ENCODE assay signal across 8 cellular contexts in the genomic region with DNA sequence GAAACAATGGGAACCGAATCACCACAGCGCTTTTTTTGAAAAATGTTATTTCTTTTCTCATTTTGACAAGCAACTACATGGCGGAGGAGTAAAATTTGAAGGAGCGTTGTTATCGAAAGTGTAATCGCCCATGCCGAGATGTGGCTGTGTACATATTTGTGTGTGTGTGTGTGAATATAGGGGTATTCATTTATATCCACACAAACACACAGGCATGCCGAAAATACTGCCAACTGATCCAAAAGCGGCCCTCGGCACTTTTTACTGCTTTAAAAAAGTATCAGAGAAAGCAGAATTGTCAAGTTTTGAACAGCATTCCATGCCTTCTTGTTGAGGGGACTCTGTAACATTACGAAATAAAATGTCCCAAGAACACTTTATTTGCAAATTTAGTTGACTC. TPM values are rescaled to one million over a fixed set of nuclear protein-coding genes. Genes with fewer than 3 reads are reported as not detected.
DNase-seq lines count a peak whose midpoint lies in the region; ATAC-seq, FAIRE-seq and TF ChIP-seq lines count a peak whose summit lies in the region.

No MANE protein-coding gene starts in this region.

- 2% methylated on average over 10 of the region's 11 CpGs; no CpG with 5 or more reads in 1 of the 2 experiments for WGBS in H1 (ENCODE audit: extremely low coverage in 1 of 2, insufficient coverage in 1 of 2, insufficient read length in 1 of 2, insufficient replicate concordance in 2 of 2, low coverage in 1 of 2, low lambda C conversion rate in 2 of 2, missing lambda C conversion rate in 1 of 2), 2 experiments

- H2BK15ac ChIP-seq in H1 (ENCODE audit: low read length) = no peak overlapping the region

- H2AFZ ChIP-seq in H1 (ENCODE audit: low read length) (no peak overlapping the region), neural cell (ENCODE audit: low read depth, low read length) (no peak overlapping the region)

- H3K4me3 ChIP-seq in MG63 (peak overlapping the region; percentile 35), H1 (ENCODE audit: extremely low read depth in 1 of 4, insufficient read depth in 2 of 4, low read depth in 3 of 4, low read length in 4 of 4) (peak overlapping the region; percentile 83 to 95 (median 90)), neural cell (ENCODE audit: low read length) (peak overlapping the region; percentile 75)

- H2BK20ac ChIP-seq in H1 (ENCODE audit: low read length) = no peak overlapping the region

- no peak overlapping the region for H2BK12ac ChIP-seq in H1 (ENCODE audit: low read depth, low read length)

- H3K27me3 ChIP-seq in MG63 (peaks cover 45% of the 10 kb centered on the region), H1 (replicated peaks in 1 of 4; ENCODE audit: control insufficient read depth in 3 of 4, extremely low read depth in 1 of 4, insufficient read depth in 3 of 4, low read length in 3 of 4) (no peaks in the 10 kb centered on the region), neural cell (ENCODE audit: insufficient read depth, low read depth, low read length) (no peaks in the 10 kb centered on the region)

- no peaks in the 10 kb centered on the region for H3K9me3 ChIP-seq in MG63
- H3K9me3 ChIP-seq in H1 (ENCODE audit: insufficient read depth in 2 of 2, low read depth in 1 of 2, low read length in 1 of 2) = no peaks in the 10 kb centered on the region
- no peaks in the 10 kb centered on the region for H3K9me3 ChIP-seq in neural cell (ENCODE audit: low read length)

- peaks cover 28% of the 10 kb centered on the region for H3K4me1 Mint-ChIP-seq in CD14-positive monocyte

- no peak overlapping the region for H2AK5ac ChIP-seq in H1 (ENCODE audit: low read depth, low read length)

- H3K36me3 ChIP-seq in MG63 = no peaks in the 10 kb centered on the region
- peaks cover 0 to 8% (median 1%) of the 10 kb centered on the region in 4 experiments; a peak in 1 of 8 replicates for H3K36me3 ChIP-seq in H1 (ENCODE audit: control insufficient read depth in 2 of 4, insufficient read depth in 4 of 4, low read length in 3 of 4)
- no peaks in the 10 kb centered on the region for H3K36me3 ChIP-seq in neural cell (ENCODE audit: insufficient read depth, low read length)

- peak overlapping the region; percentile 54 for H3K14ac ChIP-seq in H1 (ENCODE audit: insufficient read length)

- FAIRE-seq in H1 (lab: Jason Lieb, UNC) (no peak), frontal cortex (lab: Jason Lieb, UNC) (no peak)

- no peak overlapping the region for H3K4ac ChIP-seq in H1 (replicated peaks; ENCODE audit: insufficient read length, low read depth, low read length)

- peaks cover 5% of the 10 kb centered on the region for H3F3A ChIP-seq in neural cell (ENCODE audit: insufficient read depth, low read length, poor library complexity, severe bottlenecking)

- peak overlapping the region; percentile 11 for H2BK120ac ChIP-seq in H1 (replicated peaks; ENCODE audit: low read depth, low read length)

- no peak for TF ChIP-seq CTCF in CD14-positive monocyte (IDR thresholded peaks at IDR 0.05)
- TF ChIP-seq CTCF in H1 (IDR thresholded peaks at IDR 0.05; ENCODE audit: control extremely low read depth in 1 of 3, insufficient read depth in 1 of 3, low read depth in 1 of 3, low read length in 3 of 3) = no peak
- no peak for TF ChIP-seq CTCF in neural cell (IDR thresholded peaks at IDR 0.05; ENCODE audit: poor library complexity, severe bottlenecking)

- CTCF ChIA-PET in H1 (lab: Charles Lee; ENCODE audit: partially characterized antibody) = interaction anchor here (2.4 kb wide), 1 partner anchor 17 kb away, joined by 6 read pairs; no protein-coding TSS in a partner anchor

- TF ChIP-seq POLR2A in H1 (IDR thresholded peaks at IDR 0.05; ENCODE audit: control extremely low read depth in 1 of 2, low read depth in 2 of 2, low read length in 2 of 2) = no peak

- intact Hi-C loops in CD14-positive monocyte (cut with micrococcal nuclease) = no loop called here

- H3K27me3 Mint-ChIP-seq in CD14-positive monocyte (ENCODE audit: low read depth in 3 of 3) = peaks cover 29 to 41% (median 34%) of the 10 kb centered on the region in 3 donors

- ATAC-seq in HG02870 (IDR thresholded peaks at IDR 0.05; ENCODE audit: unreplicated experiment) (no peak), HG02610 (IDR thresholded peaks at IDR 0.05; ENCODE audit: unreplicated experiment) (no peak)

- H3K56ac ChIP-seq in H1 (replicated peaks; ENCODE audit: insufficient read length, low read depth, low read length) = peak overlapping the region; percentile 3

- no peaks in the 10 kb centered on the region; the same call in 1 of the 2 replicates for H3K23me2 ChIP-seq in H1 (ENCODE audit: low read depth, low read length)

- H3K4me1 ChIP-seq in H1 (replicated peaks in 1 of 4; ENCODE audit: control insufficient read depth in 3 of 4, insufficient read depth in 4 of 4, low read length in 3 of 4) = peaks cover 0 to 10% (median 5%) of the 10 kb centered on the region in 4 experiments; a peak in 3 of 7 replicates

- H3K4me3 Mint-ChIP-seq in CD14-positive monocyte = peak overlapping the region; percentile 78 to 96

- peak overlapping the region; percentile 4; the same call in 1 of the 2 replicates for H2BK5ac ChIP-seq in H1 (ENCODE audit: low read depth, low read length)

- peaks cover 0 to 4% (median 2%) of the 10 kb centered on the region in 7 donors for H3K9me3 Mint-ChIP-seq in CD14-positive monocyte

- H3K9me2 ChIP-seq in neural cell (ENCODE audit: insufficient read depth, low read length) = no peaks in the 10 kb centered on the region

- H3K27ac ChIP-seq in H1 (ENCODE audit: low read depth, low read length) = no peak overlapping the region
- peak overlapping the region; percentile 90 for H3K27ac ChIP-seq in neural cell (ENCODE audit: low read length)

- H3K9ac ChIP-seq in H1 (replicated peaks in 1 of 4; ENCODE audit: extremely low read depth in 1 of 4, low read depth in 3 of 4, low read length in 3 of 4) (peak overlapping the region in 3 of 4 experiments; percentile 39 to 62 (median 61); a peak in 6 of 7 replicates), neural cell (ENCODE audit: low read length) (peak overlapping the region; percentile 88)

- no peaks in the 10 kb centered on the region for H3K79me1 ChIP-seq in H1 (ENCODE audit: low read depth, low read length)

- DNase-seq in CD14-positive monocyte (ENCODE audit: low spot score) (no peak), MG63 (no peak), H1 (ENCODE audit: low read depth in 1 of 2, low spot score in 2 of 2) (no peak), frontal cortex (ENCODE audit: low spot score in 2 of 2) (no peak), AG08396 (ENCODE audit: low spot score) (no peak)

- H4K91ac ChIP-seq in H1 (replicated peaks; ENCODE audit: insufficient read length, low read length) = peak overlapping the region; percentile 25

- peak overlapping the region; percentile 77 for H3K23ac ChIP-seq in H1 (ENCODE audit: insufficient read length)

- H4K5ac ChIP-seq in H1 (ENCODE audit: insufficient read length, low read depth, low read length) = peak overlapping the region; percentile 92

- peaks cover 0 to 5% of the 10 kb centered on the region in 2 donors for H3K36me3 Mint-ChIP-seq in CD14-positive monocyte

- TF ChIP-seq EP300 in H1 (IDR thresholded peaks at IDR 0.05; ENCODE audit: borderline replicate concordance in 1 of 2, low read depth in 2 of 2, low read length in 2 of 2) (no peak), neural cell (conservative IDR thresholded peaks at IDR 0.05; ENCODE audit: poor library complexity, severe bottlenecking) (no peak)

- no peak overlapping the region for H3K27ac Mint-ChIP-seq in CD14-positive monocyte

- no peak overlapping the region for H4K8ac ChIP-seq in H1 (ENCODE audit: extremely low read depth, insufficient read depth, low read length)

- POLR2A ChIA-PET in H1 (lab: Charles Lee; ENCODE audit: partially characterized antibody) = interaction anchor here (1.0 kb wide), 1 partner anchor 10 kb away, joined by 3 read pairs; no protein-coding TSS in a partner anchor

- peaks cover 2 to 22% of the 10 kb centered on the region in 2 experiments for H4K20me1 ChIP-seq in H1 (replicated peaks in 1 of 2; ENCODE audit: control insufficient read depth in 1 of 2, insufficient read depth in 2 of 2, low read length in 2 of 2)
- H4K20me1 ChIP-seq in neural cell (ENCODE audit: insufficient read depth) = no peaks in the 10 kb centered on the region

- H3K4me2 ChIP-seq in H1 (ENCODE audit: insufficient read depth in 1 of 2, low read depth in 2 of 2, low read length in 2 of 2) (peak overlapping the region; percentile 65 to 80), neural cell (ENCODE audit: low read length) (peak overlapping the region; percentile 95)

- H3K18ac ChIP-seq in H1 (ENCODE audit: extremely low read depth, low read length) = 0 out of 2 replicates have a peak overlapping the region, but pooled peaks have one; percentile 62

- H3K79me2 ChIP-seq in H1 (ENCODE audit: control insufficient read depth in 1 of 2, insufficient read depth in 2 of 2, low read length in 2 of 2) (peaks cover 18 to 53% of the 10 kb centered on the region in 2 experiments; a peak in 3 of 4 replicates), neural cell (replicated peaks; ENCODE audit: insufficient read depth, low read length) (peaks cover 53% of the 10 kb centered on the region)

- no peak for TF ChIP-seq RAD21 in H1 (IDR thresholded peaks at IDR 0.05 in 1 of 2, conservative IDR thresholded peaks at IDR 0.05 in 1 of 2; ENCODE audit: low read depth in 2 of 2, low read length in 2 of 2)
- peak; percentile 16 for TF ChIP-seq RAD21 in neural cell (conservative IDR thresholded peaks at IDR 0.05)

TF ChIP-seq in H1, 55 proteins besides CTCF, POLR2A, EP300 and RAD21 (continues in another document):
- no peak for TF ChIP-seq TEAD4 (IDR thresholded peaks at IDR 0.05; ENCODE audit: low read depth, low read length)
- TF ChIP-seq SIN3A (conservative IDR thresholded peaks at IDR 0.05 in 1 of 2, IDR thresholded peaks at IDR 0.05 in 1 of 2; ENCODE audit: low read depth in 1 of 2, low read length in 2 of 2) = no peak; a peak in 2 of 4 replicates

TF ChIP-seq in neural cell, 6 proteins besides CTCF, POLR2A, EP300 and RAD21:
- TF ChIP-seq SMC3 (conservative IDR thresholded peaks at IDR 0.05; ENCODE audit: poor library complexity) (peak; percentile 40), POLR2AphosphoS5 (IDR thresholded peaks at IDR 0.05) (no peak), MXI1 (conservative IDR thresholded peaks at IDR 0.05; ENCODE audit: poor library complexity, severe bottlenecking) (peak; percentile 50)

RNA-seq across cellular contexts. Expression of a gene that starts 1.1 kb away (rescaled TPM):
- polyA plus RNA-seq in CD14-positive monocyte = not detected
- total RNA-seq in MG63 (2014; rRNA removed; shearing (Covaris generic); ENCODE audit: low replicate concordance) = 0.36 and 0.81 TPM in 2 replicates
- total RNA-seq in H1 (2021; fragmentation: NEBNext Ultra II Directional; extraction: Animal tissue kit (Norgen Biotek cat#: 25700)) = 118 and 124 TPM in 2 replicates
- 80.1 and 87.4 TPM in 2 replicates for polyA plus RNA-seq in H1 (2011; rRNA removed)
- polyA plus RNA-seq in H1 (2011; cell fraction: cytosol; rRNA removed) = 74.1 TPM
- 95.6 TPM for polyA plus RNA-seq in H1 (2011; cell fraction: nucleus; rRNA removed)
- polyA plus RNA-seq in H1 (2012, experiment 1 of 2) = 77.4 to 111 TPM (median 91.6 TPM) in 4 replicates
- polyA plus RNA-seq in H1 (2012, experiment 2 of 2) = 28.4 TPM
- polyA plus RNA-seq in H1 (2013, experiment 1 of 2) = 54.3 TPM
- polyA plus RNA-seq in H1 (2013, experiment 2 of 2) = 50.2 TPM
- 219 and 238 TPM in 2 replicates for polyA minus RNA-seq in H1 (2011; rRNA and poly(A)+ RNA removed)
- 79.4 TPM for polyA minus RNA-seq in H1 (2011; cell fraction: cytosol; rRNA and poly(A)+ RNA removed)
- 225 TPM for polyA minus RNA-seq in H1 (2011; cell fraction: nucleus; rRNA and poly(A)+ RNA removed)
- polyA plus RNA-seq in neural cell = 42.4 and 48.1 TPM in 2 replicates
- 233 and 303 TPM in 2 replicates for polyA minus RNA-seq in neural cell
- total RNA-seq in frontal cortex = 197 TPM

Comparison
In these comparisons a context has a peak if more than half of its experiments do, and no peak if none do; other contexts are left out.
1. H3K4me3 ChIP-seq: peak in every context shown above with its lines; median percentile 90 in H1; 75 in neural cell; 35 in MG63.
2. RNA of a gene that starts 1.1 kb away (total RNA-seq): 197 TPM in frontal cortex (single experiment) and 118 to 124 TPM in H1; 0.36 to 0.81 TPM in MG63; every median in the first group is over 10 times any median in the second.